ENCODE assay signal across 13 cellular contexts in the genomic region with DNA sequence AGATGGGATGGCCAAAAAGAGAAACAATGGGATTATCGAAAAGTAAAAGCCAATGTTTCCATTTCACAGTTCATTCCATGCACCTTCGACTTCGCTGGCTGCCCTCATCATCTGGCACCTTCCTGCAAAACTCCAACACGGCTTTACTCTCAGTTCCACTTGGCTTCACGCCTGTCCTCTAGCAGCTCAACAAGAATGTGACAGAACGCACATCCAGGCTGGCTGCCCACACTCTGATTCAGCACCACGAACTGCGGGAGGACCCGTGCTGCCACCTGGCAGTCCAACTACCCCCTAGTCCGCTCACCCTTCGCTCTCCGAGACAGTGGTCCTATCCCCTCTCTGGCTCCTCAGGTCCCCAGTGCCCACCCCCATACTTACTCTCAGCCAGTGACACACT. TPM values are rescaled to one million over a fixed set of nuclear protein-coding genes. Genes with fewer than 3 reads are reported as not detected.
DNase-seq lines count a peak whose midpoint lies in the region; ATAC-seq, FAIRE-seq and TF ChIP-seq lines count a peak whose summit lies in the region.
"Had no signal": no experiment of that assay in that cellular context is flagged by ENCODE, and none has a peak within 500 bp of the region (broad histone marks: within the 10 kb centered on the region; RNA-seq: fewer than 3 reads in every experiment).

No MANE protein-coding gene starts in this region.

- 79% methylated on average over 12 of the region's 12 CpGs for WGBS in HepG2 (ENCODE audit: low lambda C conversion rate)
- WGBS in smooth muscle cell (ENCODE audit: low lambda C conversion rate): 78% methylated on average over 12 of the region's 12 CpGs

- H3K4me3 ChIP-seq in MG63 (no peak overlapping the region), HepG2 (replicated peaks in 1 of 3; ENCODE audit: insufficient read depth in 1 of 3, low read depth in 2 of 3, low read length in 3 of 3) (0 out of 6 replicates have a peak overlapping the region, but pooled peaks of 1 of the 3 experiments have one; percentile 52), smooth muscle cell (no peak overlapping the region)
- H3K4me3 ChIP-seq: ovary had no signal

- CTCF ChIA-PET in HepG2 (lab: Yijun Ruan, JAX; ENCODE audit: low intra/inter-chr PET ratio, low total read pairs): interaction anchor here (1.8 kb wide), 1 partner anchor 129 kb away, joined by 8 read pairs; the partner anchor contains the start of gene NEK5

- no peaks in the 10 kb centered on the region for H3F3A ChIP-seq in smooth muscle cell (ENCODE audit: low read depth)

- peaks cover 96% of the 10 kb centered on the region for H3K4me1 ChIP-seq in HepG2 (ENCODE audit: insufficient read depth, low read length)
- peaks cover 28% of the 10 kb centered on the region for H3K4me1 ChIP-seq in smooth muscle cell (ENCODE audit: low read depth)

- H2AFZ ChIP-seq in HepG2 (ENCODE audit: low read length) (no peak overlapping the region), smooth muscle cell (ENCODE audit: low read depth) (no peak overlapping the region)

- no peaks in the 10 kb centered on the region for H3K27me3 Mint-ChIP-seq in chondrocyte (ENCODE audit: low read depth)

- DNase-seq in MG63 (peak; percentile 66), chondrocyte (ENCODE audit: low spot score) (peak; percentile 80), HepG2 (ENCODE audit: low spot score) (no peak), smooth muscle cell (lab: John Stamatoyannopoulos, UW; ENCODE audit: unreplicated experiment) (no peak), AML-193 (lab: John Stamatoyannopoulos, UW) (no peak), retina (no peak), NCI-H82 treated with DMSO at 0.1 percent for 48 hours (lab: John Stamatoyannopoulos, UW; ENCODE audit: unreplicated experiment) (no peak)
- no peak for DNase-seq in activated CD8-positive, alpha-beta memory T cell treated with anti-CD3 and anti-CD28 coated beads, Interleukin-2, amount 50 U/mL, for 4 hours
- DNase-seq: activated CD4-positive, alpha-beta T cell treated with anti-CD3 and anti-CD28 coated beads, Interleukin-2, amount 50 U/mL, for 1 hour; activated naive CD4-positive, alpha-beta T cell treated with anti-CD3 and anti-CD28 coated beads, Interleukin-2, amount 50 U/mL, for 16 hours; effector CD8-positive, alpha-beta T cell; ovary had no signal

- no peaks in the 10 kb centered on the region for H3K9me3 Mint-ChIP-seq in chondrocyte (ENCODE audit: low read depth)
- H3K9me3 Mint-ChIP-seq: IgD-negative memory B cell had no signal

- H3K9ac ChIP-seq in HepG2 (ENCODE audit: insufficient read depth, low read depth, low read length) (no peak overlapping the region), smooth muscle cell (ENCODE audit: low read depth) (no peak overlapping the region)

- intact Hi-C loops in HepG2 (cut with micrococcal nuclease; ENCODE audit: unreplicated experiment): no loop called here

- H3K4me1 Mint-ChIP-seq in chondrocyte (ENCODE audit: low read depth): peaks cover 27% of the 10 kb centered on the region
- H3K4me1 Mint-ChIP-seq: IgD-negative memory B cell had no signal

- TF ChIP-seq EP300 in HepG2 (IDR thresholded peaks at IDR 0.05; ENCODE audit: low read depth in 2 of 2, low read length in 2 of 2) (no peak), HepG2 (CRISPR knock-in tag; IDR thresholded peaks at IDR 0.05; ENCODE audit: borderline replicate concordance) (no peak)

- H3K36me3 ChIP-seq in MG63 (no peaks in the 10 kb centered on the region), HepG2 (replicated peaks in 1 of 2; ENCODE audit: control insufficient read depth in 1 of 2, insufficient read depth in 2 of 2, low read length in 2 of 2) (peaks cover 0 to 6% of the 10 kb centered on the region in 2 experiments; a peak in 2 of 5 replicates), smooth muscle cell (ENCODE audit: low read depth) (no peaks in the 10 kb centered on the region)
- H3K36me3 ChIP-seq: ovary had no signal

- H3K79me2 ChIP-seq in HepG2 (ENCODE audit: insufficient read depth, low read length) (peaks cover 96% of the 10 kb centered on the region), smooth muscle cell (ENCODE audit: low read depth) (peaks cover 93% of the 10 kb centered on the region)

- H3K9me3 ChIP-seq in MG63 (no peaks in the 10 kb centered on the region), HepG2 (ENCODE audit: low read length) (no peaks in the 10 kb centered on the region), smooth muscle cell (replicated peaks; ENCODE audit: low read depth) (no peaks in the 10 kb centered on the region)
- H3K9me3 ChIP-seq: ovary had no signal

- no peak for TF ChIP-seq RAD21 in HepG2 (CRISPR knock-in tag; IDR thresholded peaks at IDR 0.05)

- in situ Hi-C loops in HepG2 (cut with HindIII; ENCODE audit: extremely low pct_ligation_motif_present, low pct_unique_long_range_greater_than_20kb): no loop called here

- no peak overlapping the region for H3K27ac Mint-ChIP-seq in chondrocyte (ENCODE audit: unreplicated experiment)
- H3K27ac Mint-ChIP-seq: IgD-negative memory B cell had no signal

- H3K4me2 ChIP-seq in HepG2 (ENCODE audit: low read depth, low read length): peak overlapping the region; percentile 75
- peak overlapping the region; percentile 64 for H3K4me2 ChIP-seq in smooth muscle cell

- H3K4me3 Mint-ChIP-seq in chondrocyte (ENCODE audit: unreplicated experiment): no peak overlapping the region

- peak overlapping the region; percentile 79 for H3K27ac ChIP-seq in HepG2 (ENCODE audit: extremely low read length, insufficient read depth, low read length)
- H3K27ac ChIP-seq in smooth muscle cell (ENCODE audit: low read depth): no peak overlapping the region
- H3K27ac ChIP-seq: ovary had no signal

- no peak for ATAC-seq in HepG2

- TF ChIP-seq CTCF in chondrocyte (IDR thresholded peaks at IDR 0.05): no peak
- no peak for TF ChIP-seq CTCF in HepG2 (CRISPR knock-in tag; IDR thresholded peaks at IDR 0.05)
- TF ChIP-seq CTCF in smooth muscle cell (IDR thresholded peaks at IDR 0.05; ENCODE audit: borderline replicate concordance, insufficient read depth, poor library complexity, severe bottlenecking): no peak

- no peak for FAIRE-seq in HepG2 (lab: Jason Lieb, UNC)

- H4K20me1 ChIP-seq in HepG2 (ENCODE audit: insufficient read depth, low read length) (peaks cover 40% of the 10 kb centered on the region), smooth muscle cell (ENCODE audit: low read depth) (peaks cover 73% of the 10 kb centered on the region)

- no peak for TF ChIP-seq POLR2A in HepG2 (IDR thresholded peaks at IDR 0.05; ENCODE audit: insufficient read depth in 1 of 2, low read depth in 2 of 2, low read length in 2 of 2)

- BruUV-seq in HepG2 (replicated peaks; lab: Mats Ljungman, UMichigan): no TSS peak

- POLR2A ChIA-PET in HepG2 (lab: Yijun Ruan, JAX): interaction anchor here (1.6 to 3.4 kb wide), 5 partner anchors 8 to 27 kb away, joined by 4 to 32 read pairs (median 14); partner anchors contain the start of genes ALG11 and ATP7B

- H3K27me3 ChIP-seq in MG63: no peaks in the 10 kb centered on the region; the same call in 1 of the 2 replicates
- no peaks in the 10 kb centered on the region for H3K27me3 ChIP-seq in HepG2 (ENCODE audit: control insufficient read depth in 1 of 2, insufficient read depth in 2 of 2, low read length in 2 of 2)
- no peaks in the 10 kb centered on the region for H3K27me3 ChIP-seq in smooth muscle cell (ENCODE audit: low read depth)
- H3K27me3 ChIP-seq: ovary had no signal

- no peaks in the 10 kb centered on the region for H3K36me3 Mint-ChIP-seq in chondrocyte (ENCODE audit: low read depth)
- H3K36me3 Mint-ChIP-seq: IgD-negative memory B cell had no signal

RNA-seq across cellular contexts. Expression of gene ATP7B, which starts 11.7 kb away (rescaled TPM):
- total RNA-seq in MG63 (2014; rRNA removed; shearing (Covaris generic); ENCODE audit: low replicate concordance): 1.9 and 6.9 TPM in 2 replicates
- total RNA-seq in chondrocyte (11.9 to 16.8 TPM (median 16.6 TPM) in 3 replicates), HepG2 (2016; rRNA removed; fragmentation: Illumina TruSeq; extraction: Trizol) (39.6 and 57.4 TPM in 2 replicates), smooth muscle cell (21.5 and 23.5 TPM in 2 replicates)
- 10.1 and 11.9 TPM in 2 replicates for total RNA-seq in HepG2 (2016; cell fraction: cytosol; rRNA removed; fragmentation: Illumina TruSeq; extraction: Trizol; ENCODE audit: low read depth)
- total RNA-seq in HepG2 (2016; cell fraction: insoluble cytoplasmic fraction; rRNA removed; fragmentation: Illumina TruSeq; extraction: Trizol): 33.4 and 54.9 TPM in 2 replicates
- total RNA-seq in HepG2 (2016; cell fraction: membrane; rRNA removed; fragmentation: Illumina TruSeq; extraction: Trizol): 16.7 and 17.9 TPM in 2 replicates
- total RNA-seq in HepG2 (2016; cell fraction: nucleus; rRNA removed; fragmentation: Illumina TruSeq; extraction: Trizol): 94.0 and 111 TPM in 2 replicates
- polyA plus RNA-seq in HepG2 (2011; rRNA removed) (31.8 and 42.1 TPM in 2 replicates), smooth muscle cell (9.3 and 10.0 TPM in 2 replicates)
- polyA plus RNA-seq in HepG2 (2011; cell fraction: cytosol; rRNA removed): 20.2 and 23.3 TPM in 2 replicates
- 94.2 and 94.4 TPM in 2 replicates for polyA plus RNA-seq in HepG2 (2011; cell fraction: nucleus; rRNA removed)
- polyA plus RNA-seq in HepG2 (2012): 25.2 and 29.1 TPM in 2 replicates
- 2.3 and 2.5 TPM in 2 replicates for polyA plus RNA-seq in HepG2 (2016; cell fraction: cytosol; fragmentation: Illumina TruSeq; extraction: Trizol; ENCODE audit: low read depth)
- polyA plus RNA-seq in HepG2 (2016; cell fraction: insoluble cytoplasmic fraction; fragmentation: Illumina TruSeq; extraction: Trizol; ENCODE audit: low read depth): 19.5 and 23.2 TPM in 2 replicates
- polyA plus RNA-seq in HepG2 (2016; cell fraction: membrane; fragmentation: Illumina TruSeq; extraction: Trizol; ENCODE audit: low read depth): 4.8 and 6.1 TPM in 2 replicates
- 81.9 and 85.2 TPM in 2 replicates for polyA plus RNA-seq in HepG2 (2016; cell fraction: nucleus; fragmentation: Illumina TruSeq; extraction: Trizol; ENCODE audit: insufficient read depth, low read depth)
- 4.3 and 98.2 TPM in 2 replicates for polyA minus RNA-seq in HepG2 (2011; rRNA and poly(A)+ RNA removed; ENCODE audit: low replicate concordance)
- 26.0 and 31.1 TPM in 2 replicates for polyA minus RNA-seq in HepG2 (2011; cell fraction: cytosol; rRNA and poly(A)+ RNA removed)
- 161 and 194 TPM in 2 replicates for polyA minus RNA-seq in HepG2 (2011; cell fraction: nucleus; rRNA and poly(A)+ RNA removed)
- polyA plus RNA-seq: IgD-negative memory B cell had no signal

RNA-seq across cellular contexts. Expression of gene ALG11, which starts 12.7 kb away (rescaled TPM):
- total RNA-seq in MG63 (2014; rRNA removed; shearing (Covaris generic); ENCODE audit: low replicate concordance): 9.6 and 16.1 TPM in 2 replicates
- 49.2 to 56.9 TPM (median 49.8 TPM) in 3 replicates for total RNA-seq in chondrocyte
- 25.4 and 27.9 TPM in 2 replicates for total RNA-seq in HepG2 (2016; rRNA removed; fragmentation: Illumina TruSeq; extraction: Trizol)
- total RNA-seq in HepG2 (2016; cell fraction: cytosol; rRNA removed; fragmentation: Illumina TruSeq; extraction: Trizol; ENCODE audit: low read depth): 3.5 and 4.5 TPM in 2 replicates
- total RNA-seq in HepG2 (2016; cell fraction: insoluble cytoplasmic fraction; rRNA removed; fragmentation: Illumina TruSeq; extraction: Trizol): 21.3 and 28.9 TPM in 2 replicates
- total RNA-seq in HepG2 (2016; cell fraction: membrane; rRNA removed; fragmentation: Illumina TruSeq; extraction: Trizol): 7.5 and 8.2 TPM in 2 replicates
- total RNA-seq in HepG2 (2016; cell fraction: nucleus; rRNA removed; fragmentation: Illumina TruSeq; extraction: Trizol): 38.9 and 48.6 TPM in 2 replicates
- 12.0 and 14.7 TPM in 2 replicates for polyA plus RNA-seq in HepG2 (2011; rRNA removed)
- 5.7 and 9.7 TPM in 2 replicates for polyA plus RNA-seq in HepG2 (2011; cell fraction: cytosol; rRNA removed)
- 10.5 and 11.6 TPM in 2 replicates for polyA plus RNA-seq in HepG2 (2011; cell fraction: nucleus; rRNA removed)
- polyA plus RNA-seq in HepG2 (2012): 24.5 and 36.1 TPM in 2 replicates
- polyA plus RNA-seq in HepG2 (2016; cell fraction: cytosol; fragmentation: Illumina TruSeq; extraction: Trizol; ENCODE audit: low read depth): 3.2 and 4.3 TPM in 2 replicates
- polyA plus RNA-seq in HepG2 (2016; cell fraction: insoluble cytoplasmic fraction; fragmentation: Illumina TruSeq; extraction: Trizol; ENCODE audit: low read depth): 13.7 and 16.7 TPM in 2 replicates
- 4.4 and 4.9 TPM in 2 replicates for polyA plus RNA-seq in HepG2 (2016; cell fraction: membrane; fragmentation: Illumina TruSeq; extraction: Trizol; ENCODE audit: low read depth)
- polyA plus RNA-seq in HepG2 (2016; cell fraction: nucleus; fragmentation: Illumina TruSeq; extraction: Trizol; ENCODE audit: insufficient read depth, low read depth): 43.5 and 45.8 TPM in 2 replicates
- 5.8 and 14.8 TPM in 2 replicates for polyA minus RNA-seq in HepG2 (2011; rRNA and poly(A)+ RNA removed; ENCODE audit: low replicate concordance)
- polyA minus RNA-seq in HepG2 (2011; cell fraction: cytosol; rRNA and poly(A)+ RNA removed): 14.0 and 18.1 TPM in 2 replicates
- polyA minus RNA-seq in HepG2 (2011; cell fraction: nucleus; rRNA and poly(A)+ RNA removed): 39.9 and 41.6 TPM in 2 replicates
- total RNA-seq in smooth muscle cell: 28.4 and 61.3 TPM in 2 replicates
- polyA plus RNA-seq in smooth muscle cell: 26.8 and 34.7 TPM in 2 replicates

RNA-seq across cellular contexts. Expression of gene UTP14C, which starts 25.0 kb away (rescaled TPM):
- total RNA-seq in MG63 (2014; rRNA removed; shearing (Covaris generic); ENCODE audit: low replicate concordance): 7.7 and 11.2 TPM in 2 replicates
- total RNA-seq in chondrocyte (22.3 to 27.6 TPM (median 24.4 TPM) in 3 replicates), HepG2 (2016; rRNA removed; fragmentation: Illumina TruSeq; extraction: Trizol) (11.0 and 12.2 TPM in 2 replicates), smooth muscle cell (18.3 and 18.5 TPM in 2 replicates)
- total RNA-seq in HepG2 (2016; cell fraction: cytosol; rRNA removed; fragmentation: Illumina TruSeq; extraction: Trizol; ENCODE audit: low read depth): 0.71 and 0.88 TPM in 2 replicates
- 10.2 and 12.1 TPM in 2 replicates for total RNA-seq in HepG2 (2016; cell fraction: insoluble cytoplasmic fraction; rRNA removed; fragmentation: Illumina TruSeq; extraction: Trizol)
- total RNA-seq in HepG2 (2016; cell fraction: membrane; rRNA removed; fragmentation: Illumina TruSeq; extraction: Trizol): 4.4 and 4.7 TPM in 2 replicates
- total RNA-seq in HepG2 (2016; cell fraction: nucleus; rRNA removed; fragmentation: Illumina TruSeq; extraction: Trizol): 13.5 and 14.9 TPM in 2 replicates
- polyA plus RNA-seq in HepG2 (2011; rRNA removed) (7.0 and 8.8 TPM in 2 replicates), smooth muscle cell (8.1 and 8.7 TPM in 2 replicates)
- 4.3 and 6.8 TPM in 2 replicates for polyA plus RNA-seq in HepG2 (2011; cell fraction: cytosol; rRNA removed)
- 2.9 and 3.7 TPM in 2 replicates for polyA plus RNA-seq in HepG2 (2011; cell fraction: nucleus; rRNA removed)
- polyA plus RNA-seq in HepG2 (2012): 7.5 and 9.1 TPM in 2 replicates
- 0.44 and 0.53 TPM in 2 replicates for polyA plus RNA-seq in HepG2 (2016; cell fraction: cytosol; fragmentation: Illumina TruSeq; extraction: Trizol; ENCODE audit: low read depth)
- 7.8 and 8.1 TPM in 2 replicates for polyA plus RNA-seq in HepG2 (2016; cell fraction: insoluble cytoplasmic fraction; fragmentation: Illumina TruSeq; extraction: Trizol; ENCODE audit: low read depth)
- polyA plus RNA-seq in HepG2 (2016; cell fraction: membrane; fragmentation: Illumina TruSeq; extraction: Trizol; ENCODE audit: low read depth): 1.1 and 1.5 TPM in 2 replicates
- polyA plus RNA-seq in HepG2 (2016; cell fraction: nucleus; fragmentation: Illumina TruSeq; extraction: Trizol; ENCODE audit: insufficient read depth, low read depth): 12.9 and 16.2 TPM in 2 replicates
- polyA minus RNA-seq in HepG2 (2011; rRNA and poly(A)+ RNA removed; ENCODE audit: low replicate concordance): 4.6 and 7.0 TPM in 2 replicates
- 8.8 and 10.3 TPM in 2 replicates for polyA minus RNA-seq in HepG2 (2011; cell fraction: cytosol; rRNA and poly(A)+ RNA removed)
- 10.0 and 14.9 TPM in 2 replicates for polyA minus RNA-seq in HepG2 (2011; cell fraction: nucleus; rRNA and poly(A)+ RNA removed)

Comparison
In these comparisons a context has a peak if more than half of its experiments do, and no peak if none do; other contexts are left out.
1. DNase-seq: peak in MG63 (single experiment) and chondrocyte (single experiment); none in HepG2 (single experiment), smooth muscle cell (single experiment), AML-193 (0 of 2), retina (single experiment), NCI-H82 treated with DMSO at 0.1 percent for 48 hours (single experiment) and activated CD8-positive, alpha-beta memory T cell treated with anti-CD3 and anti-CD28 coated beads, Interleukin-2, amount 50 U/mL, for 4 hours (single experiment).